In the genomic region with DNA sequence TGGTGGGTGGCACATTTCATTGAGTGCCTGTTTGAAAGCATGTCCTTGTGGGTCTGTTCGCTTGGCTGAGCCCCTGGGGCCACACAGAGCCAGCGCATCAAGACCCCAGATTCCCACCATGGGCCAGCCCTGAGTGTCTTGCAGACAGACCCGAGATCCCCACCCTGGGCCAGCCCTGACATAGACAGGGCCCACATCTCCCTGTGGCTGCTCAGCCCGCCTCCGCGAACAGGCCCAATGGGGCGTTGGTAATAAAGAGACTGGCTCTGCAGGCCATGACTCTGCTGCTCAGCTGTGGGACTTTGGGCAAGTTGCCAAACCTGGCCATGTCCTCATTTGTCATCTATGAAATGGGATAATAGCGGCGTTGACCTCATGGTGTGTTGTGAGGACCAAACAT, we compare ENCODE assay signal across 2 cellular contexts.
TF ChIP-seq lines count a peak whose summit lies in the region.

No MANE protein-coding gene starts in this region.

TF ChIP-seq in IMR-90, 13 proteins besides CTCF, POLR2A, EP300 and RAD21:
- TF ChIP-seq CEBPB (IDR thresholded peaks at IDR 0.05; ENCODE audit: low read depth, low read length) (no peak), RCOR1 (IDR thresholded peaks at IDR 0.05; ENCODE audit: insufficient replicate concordance, low read length) (no peak), NFE2L2 (IDR thresholded peaks at IDR 0.05; ENCODE audit: low read depth, low read length) (no peak), ELK1 (IDR thresholded peaks at IDR 0.05; ENCODE audit: borderline replicate concordance, low read depth, low read length) (no peak), RFX5 (IDR thresholded peaks at IDR 0.05; ENCODE audit: low read depth, low read length) (no peak), MXI1 (IDR thresholded peaks at IDR 0.05; ENCODE audit: borderline replicate concordance, low read depth, low read length) (no peak), CHD1 (IDR thresholded peaks at IDR 0.05; ENCODE audit: low read depth, low read length) (no peak), FOS (IDR thresholded peaks at IDR 0.05; ENCODE audit: low read depth, low read length) (no peak), BHLHE40 (IDR thresholded peaks at IDR 0.05; ENCODE audit: low read depth, low read length) (no peak), MAFK (IDR thresholded peaks at IDR 0.05; ENCODE audit: low read depth, low read length) (no peak), SMC3 (IDR thresholded peaks at IDR 0.05; ENCODE audit: low read depth, low read length) (no peak), USF2 (IDR thresholded peaks at IDR 0.05; ENCODE audit: low read depth, low read length) (no peak), MAZ (IDR thresholded peaks at IDR 0.05; ENCODE audit: borderline replicate concordance, low read depth, low read length) (no peak)

TF ChIP-seq in K562, 482 proteins besides CTCF, POLR2A, EP300 and RAD21:
- no peak for TF ChIP-seq PHB2 (IDR thresholded peaks at IDR 0.05; ENCODE audit: low read depth)
- peak; percentile 87 for TF ChIP-seq NFIC (IDR thresholded peaks at IDR 0.05)
